ENCODE assay signal across 1 cellular context in the genomic region with DNA sequence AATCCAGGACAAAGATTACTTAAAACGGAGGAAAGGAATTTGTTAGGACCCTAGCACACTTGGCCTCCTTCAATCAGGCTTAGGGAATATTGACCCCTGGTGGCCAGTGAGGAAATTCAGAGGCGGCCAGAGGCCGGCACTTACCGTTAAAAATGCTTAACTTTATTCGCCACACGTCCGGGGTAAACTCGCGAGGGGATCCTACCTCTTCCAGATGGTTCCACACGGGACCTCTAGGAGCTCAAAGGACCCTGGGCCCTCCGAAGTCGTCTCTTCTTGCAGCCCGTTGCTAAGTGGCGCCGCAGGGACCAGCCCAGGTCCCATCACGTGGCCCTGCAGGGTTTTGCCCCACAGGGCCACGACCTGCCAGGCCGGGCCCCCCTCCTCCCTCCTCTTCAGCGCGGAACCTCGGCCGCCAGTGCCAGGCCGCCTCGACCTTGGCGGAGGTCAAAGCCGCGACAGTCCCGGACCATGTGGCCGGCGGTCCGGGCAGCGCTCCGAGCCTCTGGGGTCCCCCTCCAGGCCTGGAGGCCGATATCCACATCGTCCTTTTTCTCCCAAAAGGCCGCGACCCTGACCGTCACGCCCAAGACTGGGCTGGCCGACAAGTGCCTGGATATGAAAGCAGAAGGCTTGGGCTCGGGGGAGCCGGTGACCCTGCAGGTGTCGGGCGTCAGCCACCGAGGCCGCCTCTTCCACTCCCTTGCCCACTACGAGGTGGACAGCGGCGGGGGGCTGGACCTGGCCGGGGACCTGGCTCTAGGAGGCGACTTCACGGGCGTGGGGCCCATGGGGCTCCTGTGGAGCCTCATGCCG.
TF ChIP-seq lines count a peak whose summit lies in the region.

No MANE protein-coding gene starts in this region.

TF ChIP-seq in HCT116, 20 proteins besides CTCF, POLR2A, EP300 and RAD21 (continued from another document):
- TF ChIP-seq, protein P1, sequence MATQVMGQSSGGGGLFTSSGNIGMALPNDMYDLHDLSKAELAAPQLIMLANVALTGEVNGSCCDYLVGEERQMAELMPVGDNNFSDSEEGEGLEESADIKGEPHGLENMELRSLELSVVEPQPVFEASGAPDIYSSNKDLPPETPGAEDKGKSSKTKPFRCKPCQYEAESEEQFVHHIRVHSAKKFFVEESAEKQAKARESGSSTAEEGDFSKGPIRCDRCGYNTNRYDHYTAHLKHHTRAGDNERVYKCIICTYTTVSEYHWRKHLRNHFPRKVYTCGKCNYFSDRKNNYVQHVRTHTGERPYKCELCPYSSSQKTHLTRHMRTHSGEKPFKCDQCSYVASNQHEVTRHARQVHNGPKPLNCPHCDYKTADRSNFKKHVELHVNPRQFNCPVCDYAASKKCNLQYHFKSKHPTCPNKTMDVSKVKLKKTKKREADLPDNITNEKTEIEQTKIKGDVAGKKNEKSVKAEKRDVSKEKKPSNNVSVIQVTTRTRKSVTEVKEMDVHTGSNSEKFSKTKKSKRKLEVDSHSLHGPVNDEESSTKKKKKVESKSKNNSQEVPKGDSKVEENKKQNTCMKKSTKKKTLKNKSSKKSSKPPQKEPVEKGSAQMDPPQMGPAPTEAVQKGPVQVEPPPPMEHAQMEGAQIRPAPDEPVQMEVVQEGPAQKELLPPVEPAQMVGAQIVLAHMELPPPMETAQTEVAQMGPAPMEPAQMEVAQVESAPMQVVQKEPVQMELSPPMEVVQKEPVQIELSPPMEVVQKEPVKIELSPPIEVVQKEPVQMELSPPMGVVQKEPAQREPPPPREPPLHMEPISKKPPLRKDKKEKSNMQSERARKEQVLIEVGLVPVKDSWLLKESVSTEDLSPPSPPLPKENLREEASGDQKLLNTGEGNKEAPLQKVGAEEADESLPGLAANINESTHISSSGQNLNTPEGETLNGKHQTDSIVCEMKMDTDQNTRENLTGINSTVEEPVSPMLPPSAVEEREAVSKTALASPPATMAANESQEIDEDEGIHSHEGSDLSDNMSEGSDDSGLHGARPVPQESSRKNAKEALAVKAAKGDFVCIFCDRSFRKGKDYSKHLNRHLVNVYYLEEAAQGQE (IDR thresholded peaks at IDR 0.05; ENCODE audit: low read depth), result no peak
- no peak for TF ChIP-seq SP1 (IDR thresholded peaks at IDR 0.05; ENCODE audit: low read depth)
- TF ChIP-seq CBX3 (IDR thresholded peaks at IDR 0.05; ENCODE audit: low read depth), result no peak
- TF ChIP-seq, protein P2, sequence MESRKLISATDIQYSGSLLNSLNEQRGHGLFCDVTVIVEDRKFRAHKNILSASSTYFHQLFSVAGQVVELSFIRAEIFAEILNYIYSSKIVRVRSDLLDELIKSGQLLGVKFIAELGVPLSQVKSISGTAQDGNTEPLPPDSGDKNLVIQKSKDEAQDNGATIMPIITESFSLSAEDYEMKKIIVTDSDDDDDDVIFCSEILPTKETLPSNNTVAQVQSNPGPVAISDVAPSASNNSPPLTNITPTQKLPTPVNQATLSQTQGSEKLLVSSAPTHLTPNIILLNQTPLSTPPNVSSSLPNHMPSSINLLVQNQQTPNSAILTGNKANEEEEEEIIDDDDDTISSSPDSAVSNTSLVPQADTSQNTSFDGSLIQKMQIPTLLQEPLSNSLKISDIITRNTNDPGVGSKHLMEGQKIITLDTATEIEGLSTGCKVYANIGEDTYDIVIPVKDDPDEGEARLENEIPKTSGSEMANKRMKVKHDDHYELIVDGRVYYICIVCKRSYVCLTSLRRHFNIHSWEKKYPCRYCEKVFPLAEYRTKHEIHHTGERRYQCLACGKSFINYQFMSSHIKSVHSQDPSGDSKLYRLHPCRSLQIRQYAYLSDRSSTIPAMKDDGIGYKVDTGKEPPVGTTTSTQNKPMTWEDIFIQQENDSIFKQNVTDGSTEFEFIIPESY (IDR thresholded peaks at IDR 0.05; ENCODE audit: extremely low read depth, insufficient replicate concordance, low read length), result no peak
- no peak for TF ChIP-seq POLR2AphosphoS5 (IDR thresholded peaks at IDR 0.05; ENCODE audit: low read depth, low read length)
- no peak for TF ChIP-seq FOSL1 (IDR thresholded peaks at IDR 0.05; ENCODE audit: low read depth)
